12 cellular contexts compared by ENCODE assay signal in the genomic region with DNA sequence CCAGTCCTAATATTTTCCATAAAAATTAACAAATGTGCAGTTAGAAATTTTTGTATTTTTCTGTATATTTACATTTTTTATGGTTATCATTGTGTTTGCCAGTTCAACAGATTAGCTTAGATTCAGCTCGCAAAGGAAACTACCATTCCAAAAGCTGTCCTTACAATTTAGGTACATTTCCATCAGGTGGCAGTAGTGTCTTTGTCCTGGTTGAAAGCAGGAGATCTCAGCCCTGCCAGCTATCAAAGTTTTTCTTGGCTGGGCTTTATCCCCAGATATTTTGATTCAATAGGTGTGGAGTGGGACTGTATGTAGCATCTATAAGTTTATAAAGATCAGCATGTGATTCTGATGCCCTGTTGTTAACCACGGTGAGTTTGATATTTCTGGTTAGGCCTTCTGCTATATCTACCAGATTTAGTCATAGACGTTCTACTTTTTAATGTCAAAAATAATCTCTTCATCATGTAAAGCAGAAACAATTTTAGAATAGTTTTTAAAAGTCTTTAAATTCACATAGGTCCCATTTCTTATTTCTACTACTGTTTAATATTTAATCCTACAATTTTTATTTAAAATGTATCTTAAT. TPM values are rescaled to one million over a fixed set of nuclear protein-coding genes. Genes with fewer than 3 reads are reported as not detected.
A peak's percentile ranks its signal among the peaks of the same experiment; 100 is the strongest.
DNase-seq lines count a peak whose midpoint lies in the region; ATAC-seq and TF ChIP-seq lines count a peak whose summit lies in the region.
"Had no signal": no experiment of that assay in that cellular context is flagged by ENCODE, and none has a peak within 500 bp of the region (broad histone marks: within the 10 kb centered on the region; RNA-seq: fewer than 3 reads in every experiment).

No MANE protein-coding gene starts in this region.

- no peak overlapping the region for H3K27ac Mint-ChIP-seq in osteocyte (ENCODE audit: unreplicated experiment)

- no peak overlapping the region for H3K4me3 Mint-ChIP-seq in osteocyte (ENCODE audit: unreplicated experiment)

- no peaks in the 10 kb centered on the region for H3K4me1 Mint-ChIP-seq in osteocyte (ENCODE audit: unreplicated experiment)

- ATAC-seq in GM21528 (IDR thresholded peaks at IDR 0.05; ENCODE audit: low FRiP score, unreplicated experiment) = no peak

- peaks cover 11% of the 10 kb centered on the region for H3K27me3 Mint-ChIP-seq in osteocyte (ENCODE audit: unreplicated experiment)

- no peak overlapping the region for H3K4me3 ChIP-seq in astrocyte of the cerebellum (ENCODE audit: low read depth, low read length)
- H3K4me3 ChIP-seq: dorsolateral prefrontal cortex had no signal

- TF ChIP-seq CTCF in astrocyte of the cerebellum (IDR thresholded peaks at IDR 0.05; ENCODE audit: low read depth, low read length, missing control alignments) = peak; percentile 2
- peak; percentile 7 for TF ChIP-seq CTCF in osteocyte (IDR thresholded peaks at IDR 0.05)

- in situ Hi-C loops in astrocyte of the cerebellum (cut with HindIII; ENCODE audit: low sequenced_read_pairs) = no loop called here

- DNase-seq in NCI-H2029 (lab: John Stamatoyannopoulos, UW) (peak; percentile 43), NCI-H2029 treated with DMSO at 0.1 percent for 48 hours (lab: John Stamatoyannopoulos, UW) (no peak), LoVo (ENCODE audit: low spot score) (peak; percentile 45), astrocyte of the cerebellum (ENCODE audit: low read depth) (no peak), osteocyte (ENCODE audit: extremely low spot score, unreplicated experiment) (no peak), NCI-H2171 treated with DMSO at 0.1 percent for 48 hours (lab: John Stamatoyannopoulos, UW) (no peak), middle frontal gyrus (ENCODE audit: extremely low spot score, low spot score) (no peak)
- DNase-seq: activated T-cell treated with anti-CD3 and anti-CD28 coated beads for 4 hours, dorsolateral prefrontal cortex, islet precursor cell, T-helper 1 cell had no signal

- H3K9me3 Mint-ChIP-seq in osteocyte (ENCODE audit: unreplicated experiment) = no peaks in the 10 kb centered on the region

- H3K36me3 Mint-ChIP-seq in osteocyte (ENCODE audit: unreplicated experiment) = no peaks in the 10 kb centered on the region

RNA-seq across cellular contexts. Expression of a gene that starts 15.5 kb away (rescaled TPM):
- total RNA-seq in osteocyte = 1.7 and 2.2 TPM in 2 replicates

Comparison
In these comparisons a context has a peak if more than half of its experiments do, and no peak if none do; other contexts are left out.
1. DNase-seq: peak in NCI-H2029 (single experiment) and LoVo (single experiment); none in NCI-H2029 treated with DMSO at 0.1 percent for 48 hours (single experiment), astrocyte of the cerebellum (single experiment), osteocyte (single experiment), NCI-H2171 treated with DMSO at 0.1 percent for 48 hours (single experiment) and middle frontal gyrus (single experiment).